20 cellular contexts compared by ENCODE assay signal in genomic region chr5:65946198-65946745, GRCh38.
"Had no signal": no experiment of that assay in that cellular context is flagged by ENCODE, and none has a peak within 500 bp of the region (broad histone marks: within the 10 kb centered on the region; RNA-seq: fewer than 3 reads in every experiment).

No MANE protein-coding gene starts in this region.

- ATAC-seq: naive thymus-derived CD4-positive, alpha-beta T cell; stimulated activated naive CD8-positive, alpha-beta T cell treated with anti-CD3 and anti-CD28 coated beads, Interleukin-15, Interleukin-2, amounts not matched to agents 100 U/mL and 50 U/mL, for 24 hours; WTC11 had no signal

- DNase-seq: activated naive CD8-positive, alpha-beta T cell treated with anti-CD3 and anti-CD28 coated beads for 36 hours; activated T-cell treated with anti-CD3 and anti-CD28 coated beads, Interleukin-2, amount 50 U/mL, for 1 hour; colonic mucosa; endodermal cell; esophagus squamous epithelium; glutamatergic neuron; kidney glomerular epithelial cell; left ventricle myocardium inferior; naive thymus-derived CD4-positive, alpha-beta T cell; spleen; stimulated activated CD4-positive, alpha-beta T cell treated with anti-CD3 and anti-CD28 coated beads, Interleukin-4, amount 100 ng/mL, for 24 hours; stimulated activated naive CD8-positive, alpha-beta T cell treated with anti-CD3 and anti-CD28 coated beads, Interleukin-15, Interleukin-2, amounts not matched to agents 100 U/mL and 50 U/mL, for 24 hours; substantia nigra; T-helper 1 cell; thyroid gland had no signal

- H3K36me3 ChIP-seq: colonic mucosa, esophagus squamous epithelium, left ventricle myocardium inferior, prostate gland, right atrium auricular region, thyroid gland had no signal

- H2AFZ ChIP-seq: hepatocyte had no signal

- H3K4me1 ChIP-seq: colonic mucosa, prostate gland, right atrium auricular region had no signal

- FAIRE-seq: astrocyte had no signal

- H3K4me3 ChIP-seq: colonic mucosa, esophagus squamous epithelium, hepatocyte, left ventricle myocardium inferior, prostate gland, right atrium auricular region, spleen, thyroid gland had no signal

- H3K4me2 ChIP-seq: hepatocyte had no signal

- H3K27me3 ChIP-seq: colonic mucosa, esophagus squamous epithelium, hepatocyte, right atrium auricular region, spleen, thyroid gland had no signal

- H3K9me3 ChIP-seq: colonic mucosa, esophagus squamous epithelium, left ventricle myocardium inferior, prostate gland, right atrium auricular region, spleen, thyroid gland had no signal

- H3K27ac ChIP-seq: colonic mucosa, esophagus squamous epithelium, hepatocyte, left ventricle myocardium inferior, prostate gland, right atrium auricular region, spleen, thyroid gland had no signal
